ENCODE assay signal across 9 cellular contexts in genomic region chr16:56860226-56861020, GRCh38. TPM values are rescaled to one million over a fixed set of nuclear protein-coding genes. Genes with fewer than 3 reads are reported as not detected.
DNase-seq lines count a peak whose midpoint lies in the region; ATAC-seq lines count a peak whose summit lies in the region.
"Had no signal": no experiment of that assay in that cellular context is flagged by ENCODE, and none has a peak within 500 bp of the region (broad histone marks: within the 10 kb centered on the region; RNA-seq: fewer than 3 reads in every experiment).

No MANE protein-coding gene starts in this region.

- intact Hi-C loops in activated naive CD4-positive, alpha-beta T cell treated with anti-CD3 and anti-CD28 coated beads for 36 hours (cut with micrococcal nuclease), result loop anchor here (10.0 kb wide), 1 partner anchor 184 kb away; no protein-coding TSS in a partner anchor

- H3K4me3 Mint-ChIP-seq in activated naive CD4-positive, alpha-beta T cell treated with anti-CD3 and anti-CD28 coated beads for 36 hours, result no peak overlapping the region

- H3K27me3 Mint-ChIP-seq in activated naive CD4-positive, alpha-beta T cell treated with anti-CD3 and anti-CD28 coated beads for 36 hours (ENCODE audit: low read depth), result no peaks in the 10 kb centered on the region

- CTCF ChIA-PET in activated naive CD4-positive, alpha-beta T cell treated with anti-CD3 and anti-CD28 coated beads for 36 hours (lab: Charles Lee), result interaction anchor here (0.6 to 12.9 kb wide), 7 partner anchors 9 to 91 kb away, joined by 3 to 200 read pairs (median 5); no protein-coding TSS in a partner anchor

- H3K27ac Mint-ChIP-seq in activated naive CD4-positive, alpha-beta T cell treated with anti-CD3 and anti-CD28 coated beads for 36 hours, result peak overlapping the region; percentile 69

- ATAC-seq in HG03520 (IDR thresholded peaks at IDR 0.05; ENCODE audit: unreplicated experiment) (peak; percentile 68), GM18502 (IDR thresholded peaks at IDR 0.05; ENCODE audit: poor library complexity, unreplicated experiment) (no peak), GM18858 (IDR thresholded peaks at IDR 0.05; ENCODE audit: unreplicated experiment) (no peak)

- H3K36me3 Mint-ChIP-seq in activated naive CD4-positive, alpha-beta T cell treated with anti-CD3 and anti-CD28 coated beads for 36 hours (ENCODE audit: low read depth), result no peaks in the 10 kb centered on the region

- peaks cover 31% of the 10 kb centered on the region for H3K4me1 Mint-ChIP-seq in activated naive CD4-positive, alpha-beta T cell treated with anti-CD3 and anti-CD28 coated beads for 36 hours (ENCODE audit: low read depth)

- DNase-seq in activated T-cell treated with anti-CD3 and anti-CD28 coated beads for 24 hours (ENCODE audit: low read depth), result peak; percentile 11
- DNase-seq in activated T-cell treated with anti-CD3 and anti-CD28 coated beads for 4 hours, result no peak
- peak; percentile 80 for DNase-seq in activated naive CD4-positive, alpha-beta T cell treated with anti-CD3 and anti-CD28 coated beads for 36 hours
- peak in 2 of 3 experiments; percentile 21 to 31 for DNase-seq in stimulated activated CD4-positive, alpha-beta T cell treated with anti-CD3 and anti-CD28 coated beads, TNF-alpha, amount 100 ng/mL, for 24 hours (ENCODE audit: low read depth in 3 of 3)
- no peak for DNase-seq in NCI-H1930 (lab: John Stamatoyannopoulos, UW)

- H3K9me3 Mint-ChIP-seq in activated naive CD4-positive, alpha-beta T cell treated with anti-CD3 and anti-CD28 coated beads for 36 hours, result no peaks in the 10 kb centered on the region

RNA-seq across cellular contexts. Expression of gene SLC12A3, which starts 4.6 kb away (rescaled TPM):
- total RNA-seq in activated naive CD4-positive, alpha-beta T cell treated with anti-CD3 and anti-CD28 coated beads for 36 hours, result not detected
- total RNA-seq: T-helper 2 cell treated with Interferon-gamma antibody and Interleukin-4, amounts not matched to agents 100 ng/mL and 5 ng/mL, for 36 hours had no signal

Comparison
In these comparisons a context has a peak if more than half of its experiments do, and no peak if none do; other contexts are left out.
1. DNase-seq: peak in activated T-cell treated with anti-CD3 and anti-CD28 coated beads for 24 hours (single experiment), activated naive CD4-positive, alpha-beta T cell treated with anti-CD3 and anti-CD28 coated beads for 36 hours (single experiment) and stimulated activated CD4-positive, alpha-beta T cell treated with anti-CD3 and anti-CD28 coated beads, TNF-alpha, amount 100 ng/mL, for 24 hours (2 of 3); none in activated T-cell treated with anti-CD3 and anti-CD28 coated beads for 4 hours (single experiment) and NCI-H1930 (0 of 2).